ENCODE assay signal across 14 cellular contexts in the genomic region with DNA sequence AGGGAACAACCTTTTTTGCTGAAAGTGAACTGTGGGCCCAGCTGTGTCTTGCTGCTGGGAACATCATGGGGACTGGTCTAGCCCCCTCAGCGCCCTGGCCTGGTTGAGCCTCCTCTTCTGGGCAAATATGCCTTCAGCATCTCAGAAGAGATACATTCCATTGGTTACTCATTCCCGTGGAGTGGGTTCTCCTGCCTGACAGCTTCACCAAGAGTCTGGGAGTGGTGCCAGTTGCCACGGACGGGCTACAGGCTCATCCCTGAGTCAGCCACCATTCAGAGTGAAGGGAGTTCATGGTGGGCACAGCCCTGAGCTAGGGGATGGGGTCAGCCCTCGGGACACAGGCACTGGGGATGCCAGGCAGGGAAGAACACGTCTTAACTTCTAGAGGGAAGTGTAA.
DNase-seq lines count a peak whose midpoint lies in the region; ATAC-seq and TF ChIP-seq lines count a peak whose summit lies in the region.
"Had no signal": no experiment of that assay in that cellular context is flagged by ENCODE, and none has a peak within 500 bp of the region (broad histone marks: within the 10 kb centered on the region; RNA-seq: fewer than 3 reads in every experiment).

No MANE protein-coding gene starts in this region.

- intact Hi-C loops in A673 (cut with micrococcal nuclease; ENCODE audit: unreplicated experiment) (no loop called here), right cardiac atrium (cut with DNase I) (no loop called here)

- in situ Hi-C loops in astrocyte of the cerebellum (cut with HindIII; ENCODE audit: low sequenced_read_pairs), result no loop called here

- BruUV-seq in A673 (replicated peaks; lab: Mats Ljungman, UMichigan), result no TSS peak

- peaks cover 60% of the 10 kb centered on the region for H3K27me3 ChIP-seq in A673 (replicated peaks; ENCODE audit: insufficient read depth, low read depth, low read length, poor library complexity)
- no peaks in the 10 kb centered on the region for H3K27me3 ChIP-seq in right cardiac atrium (ENCODE audit: control insufficient read depth, insufficient read depth)

- no peaks in the 10 kb centered on the region for H3K36me3 ChIP-seq in A673 (ENCODE audit: insufficient read depth, low read length, poor library complexity, severe bottlenecking)

- H3K27ac ChIP-seq in A673 (ENCODE audit: low read depth, low read length, poor library complexity, severe bottlenecking), result no peak overlapping the region
- peak overlapping the region; percentile 93 for H3K27ac ChIP-seq in right cardiac atrium (ENCODE audit: low read length)
- H3K27ac ChIP-seq: SK-N-MC had no signal

- no peak for TF ChIP-seq CTCF in A673 (conservative IDR thresholded peaks at IDR 0.05; ENCODE audit: low read depth, low read length)
- no peak for TF ChIP-seq CTCF in astrocyte of the cerebellum (IDR thresholded peaks at IDR 0.05; ENCODE audit: low read depth, low read length, missing control alignments)

- DNase-seq in A673 (ENCODE audit: low spot score), result peak; percentile 19
- DNase-seq in GOT3 (lab: John Stamatoyannopoulos, UW), result peak; percentile 15
- peak; percentile 63 for DNase-seq in astrocyte of the cerebellum (ENCODE audit: low read depth)
- DNase-seq in right cardiac atrium, result no peak
- no peak for DNase-seq in NOMO-1 treated with dmso at 0.1 percent for 144 hours (lab: John Stamatoyannopoulos, UW; ENCODE audit: unreplicated experiment)
- no peak for DNase-seq in NK-92 treated with Interleukin-12 subunit alpha and Interleukin-12 subunit beta, amount 100 ng/mL, for 24 hours (lab: John Stamatoyannopoulos, UW)
- DNase-seq in activated CD8-positive, alpha-beta memory T cell treated with anti-CD3 and anti-CD28 coated beads, Interleukin-2, amount 50 U/mL, for 4 hours, result no peak
- no peak for DNase-seq in NCI-H2196 treated with DMSO at 0.1 percent for 48 hours (lab: John Stamatoyannopoulos, UW; ENCODE audit: unreplicated experiment)
- DNase-seq: activated CD4-positive, CD25-positive, alpha-beta regulatory T cell; activated T-cell treated with anti-CD3 and anti-CD28 coated beads, Interleukin-2, amount 50 U/mL, for 72 hours; C1 segment of cervical spinal cord; NCI-H1417 treated with DMSO at 0.1 percent for 48 hours; stimulated activated CD4-positive, alpha-beta T cell treated with anti-CD3 and anti-CD28 coated beads, Interleukin-12 subunit alpha, Interleukin-12 subunit beta, amount 100 ng/mL, for 4 hours had no signal

- H3K4me3 ChIP-seq in A673 (ENCODE audit: low read depth, low read length, poor library complexity, severe bottlenecking) (no peak overlapping the region), astrocyte of the cerebellum (ENCODE audit: low read depth, low read length) (no peak overlapping the region), right cardiac atrium (ENCODE audit: low read length) (no peak overlapping the region)
- H3K4me3 ChIP-seq: SK-N-MC had no signal

- 52% methylated on average over 6 of the region's 6 CpGs for WGBS in right cardiac atrium

- CTCF ChIA-PET in A673 (lab: Charles Lee), result no interaction called here

- ATAC-seq in right cardiac atrium, result peak in 1 of 2 donors; percentile 28
- ATAC-seq: activated T-cell treated with anti-CD3 and anti-CD28 coated beads, Interleukin-2, amount 50 U/mL, for 72 hours had no signal

- POLR2A ChIA-PET in A673 (lab: Charles Lee; ENCODE audit: low non-redundant PET), result no interaction called here

- no peaks in the 10 kb centered on the region for H3K9me3 ChIP-seq in A673 (ENCODE audit: low read depth, low read length, poor library complexity, severe bottlenecking)
- no peaks in the 10 kb centered on the region for H3K9me3 ChIP-seq in right cardiac atrium (ENCODE audit: control insufficient read depth, low read length)

- H3K4me1 ChIP-seq in A673 (ENCODE audit: insufficient read depth, low read length, poor library complexity, severe bottlenecking) (no peaks in the 10 kb centered on the region), right cardiac atrium (ENCODE audit: control insufficient read depth, insufficient read depth, low read length) (peaks cover 3% of the 10 kb centered on the region)

Comparison
In these comparisons a context has a peak if more than half of its experiments do, and no peak if none do; other contexts are left out.
1. DNase-seq: peak in A673 (single experiment), GOT3 (single experiment) and astrocyte of the cerebellum (single experiment); none in right cardiac atrium (0 of 3), NOMO-1 treated with dmso at 0.1 percent for 144 hours (single experiment), NK-92 treated with Interleukin-12 subunit alpha and Interleukin-12 subunit beta, amount 100 ng/mL, for 24 hours (single experiment), activated CD8-positive, alpha-beta memory T cell treated with anti-CD3 and anti-CD28 coated beads, Interleukin-2, amount 50 U/mL, for 4 hours (single experiment) and NCI-H2196 treated with DMSO at 0.1 percent for 48 hours (single experiment).